ENCODE assay signal across 23 cellular contexts in genomic region chr4:182885022-182885737, GRCh38.
"Had no signal": no experiment of that assay in that cellular context is flagged by ENCODE, and none has a peak within 500 bp of the region (broad histone marks: within the 10 kb centered on the region; RNA-seq: fewer than 3 reads in every experiment).

No MANE protein-coding gene starts in this region.

- H3K4me3 Mint-ChIP-seq: activated CD8-positive, alpha-beta memory T cell treated with anti-CD3 and anti-CD28 coated beads, Interleukin-2, amount 10 ng/mL, durations not matched to agents 7 days and 5 days; activated naive CD4-positive, alpha-beta T cell treated with anti-CD3 and anti-CD28 coated beads for 36 hours; activated naive CD8-positive, alpha-beta T cell; activated T-helper 17 cell treated with anti-CD3 and anti-CD28 coated beads, Interleukin-2, amount 50 U/mL, for 72 hours; T-helper 17 cell; WTC11 had no signal

- ATAC-seq: activated CD8-positive, alpha-beta memory T cell treated with anti-CD3 and anti-CD28 coated beads, Interleukin-2, amount 10 ng/mL, durations not matched to agents 7 days and 5 days; activated T-helper 17 cell treated with anti-CD3 and anti-CD28 coated beads, Interleukin-2, amount 50 U/mL, for 72 hours; T-helper 17 cell; WTC11 had no signal

- DNase-seq: activated CD4-positive, alpha-beta T cell treated with anti-CD3 and anti-CD28 coated beads for 48 hours; activated CD4-positive, alpha-beta T cell treated with anti-CD3 and anti-CD28 coated beads, Interleukin-2, amount 50 U/mL, for 48 hours; activated CD4-positive, CD25-positive, alpha-beta regulatory T cell treated with anti-CD3 and anti-CD28 coated beads, Interleukin-2, amount 50 U/mL, for 72 hours; activated CD8-positive, alpha-beta memory T cell treated with anti-CD3 and anti-CD28 coated beads, Interleukin-2, amount 10 ng/mL, durations not matched to agents 7 days and 5 days; activated gamma-delta T cell; activated naive CD4-positive, alpha-beta T cell treated with anti-CD3 and anti-CD28 coated beads for 36 hours; activated T-cell treated with anti-CD3 and anti-CD28 coated beads, Interleukin-2, amount 50 U/mL, for 48 hours; Karpas-422; MM.1S; NCI-H1105; NCI-H1436; NCI-H1694 treated with DMSO at 0.1 percent for 48 hours; NCI-H2029 treated with DMSO at 0.1 percent for 48 hours; NCI-H345; NCI-H510A; NCI-H526 treated with DMSO at 0.1 percent for 48 hours; NCI-H82; SIG-M5; T-helper 17 cell; T-helper 9 cell had no signal

- H3K27me3 Mint-ChIP-seq: activated CD8-positive, alpha-beta memory T cell treated with anti-CD3 and anti-CD28 coated beads, Interleukin-2, amount 10 ng/mL, durations not matched to agents 7 days and 5 days; activated naive CD8-positive, alpha-beta T cell; activated T-helper 17 cell treated with anti-CD3 and anti-CD28 coated beads, Interleukin-2, amount 50 U/mL, for 72 hours; T-helper 17 cell had no signal

- H3K4me1 Mint-ChIP-seq: activated CD8-positive, alpha-beta memory T cell treated with anti-CD3 and anti-CD28 coated beads, Interleukin-2, amount 10 ng/mL, durations not matched to agents 7 days and 5 days; T-helper 17 cell; WTC11 had no signal

- H3K27ac Mint-ChIP-seq: activated CD8-positive, alpha-beta memory T cell treated with anti-CD3 and anti-CD28 coated beads, Interleukin-2, amount 10 ng/mL, durations not matched to agents 7 days and 5 days; activated naive CD4-positive, alpha-beta T cell treated with anti-CD3 and anti-CD28 coated beads for 36 hours; activated naive CD8-positive, alpha-beta T cell; activated T-helper 17 cell treated with anti-CD3 and anti-CD28 coated beads, Interleukin-2, amount 50 U/mL, for 72 hours; T-helper 17 cell; WTC11 had no signal
